Comparison of ENCODE assay signal across 8 cellular contexts in the genomic region with DNA sequence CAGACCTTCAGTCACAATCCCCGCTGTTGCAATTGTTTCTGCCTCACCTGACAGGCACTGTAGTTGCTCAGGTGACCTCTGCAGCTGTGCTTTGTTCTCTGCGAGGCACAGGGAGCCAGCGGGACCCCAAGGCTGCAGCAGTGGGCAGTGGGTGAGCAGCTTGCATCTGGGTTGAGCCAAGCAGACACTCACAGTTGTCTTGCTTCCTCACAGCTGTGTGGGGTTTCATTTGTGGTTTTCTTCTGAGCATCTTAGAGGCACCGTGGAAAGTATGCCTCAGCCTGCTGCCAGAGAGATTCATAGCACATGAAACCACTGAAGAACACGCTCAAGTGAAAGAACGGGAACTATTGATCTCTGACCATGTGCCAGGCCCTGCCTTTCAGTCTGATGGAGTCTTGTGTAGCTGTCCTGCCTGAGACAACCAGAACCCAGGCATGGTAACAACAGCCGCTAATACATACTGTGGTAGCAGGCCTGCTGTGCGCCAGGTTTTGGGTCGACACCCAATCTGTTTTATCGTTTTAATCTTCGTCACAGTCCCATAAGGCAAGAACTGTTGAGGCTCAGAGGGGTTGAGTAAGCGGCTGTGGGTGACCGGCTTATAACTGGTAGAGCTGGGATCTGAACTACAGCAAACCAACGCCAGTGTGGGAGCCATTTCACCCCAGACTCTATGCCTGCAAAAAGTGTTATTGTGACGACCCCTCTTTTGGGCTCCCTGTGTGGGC. TPM values are rescaled to one million over a fixed set of nuclear protein-coding genes. Genes with fewer than 3 reads are reported as not detected.
DNase-seq lines count a peak whose midpoint lies in the region; FAIRE-seq and TF ChIP-seq lines count a peak whose summit lies in the region.

No MANE protein-coding gene starts in this region.

- H3K9me3 ChIP-seq in GM23248 (ENCODE audit: low read depth) = no peaks in the 10 kb centered on the region
- no peaks in the 10 kb centered on the region for H3K9me3 ChIP-seq in hepatocyte (ENCODE audit: low read depth)

- H3K36me3 ChIP-seq in GM23248 (ENCODE audit: low read depth) (no peaks in the 10 kb centered on the region), hepatocyte (replicated peaks; ENCODE audit: insufficient read depth, low read depth) (no peaks in the 10 kb centered on the region)

- H3K27me3 ChIP-seq in GM23248 (replicated peaks; ENCODE audit: insufficient read depth) (no peaks in the 10 kb centered on the region), hepatocyte (no peaks in the 10 kb centered on the region)

- WGBS in GM23248 (ENCODE audit: low coverage in 1 of 2, low lambda C conversion rate in 2 of 2, missing lambda C conversion rate in 2 of 2), 2 experiments = 45 to 47% methylated on average over 15 of the region's 15 CpGs
- 86% methylated on average over 15 of the region's 15 CpGs for whole genome bisulfite sequencing in hepatocyte (ENCODE audit: low lambda C conversion rate, missing lambda C conversion rate)

- peaks cover 8% of the 10 kb centered on the region; the same call in 1 of the 2 replicates for H3F3A ChIP-seq in GM23248 (ENCODE audit: insufficient read depth)

- H3K9me2 ChIP-seq in GM23248 (ENCODE audit: insufficient read depth) (no peaks in the 10 kb centered on the region), hepatocyte (replicated peaks; ENCODE audit: insufficient read depth) (no peaks in the 10 kb centered on the region)

- H3K9ac ChIP-seq in GM23248 = peak overlapping the region; percentile 75

- no peaks in the 10 kb centered on the region for H4K20me1 ChIP-seq in GM23248 (ENCODE audit: insufficient read depth)
- H4K20me1 ChIP-seq in hepatocyte (ENCODE audit: insufficient read depth, poor library complexity, severe bottlenecking) = no peaks in the 10 kb centered on the region

- no peak for FAIRE-seq in RCC 7860 (lab: Jason Lieb, UNC)

- peaks cover 9% of the 10 kb centered on the region for H3K4me1 ChIP-seq in GM23248 (ENCODE audit: insufficient read depth)
- peaks cover 7% of the 10 kb centered on the region for H3K4me1 ChIP-seq in hepatocyte (ENCODE audit: insufficient read depth)

- H3K4me2 ChIP-seq in GM23248 (ENCODE audit: unreplicated experiment) = peak overlapping the region; percentile 59
- peak overlapping the region; percentile 72 for H3K4me2 ChIP-seq in hepatocyte

- peak overlapping the region; percentile 84 for H2AFZ ChIP-seq in GM23248
- H2AFZ ChIP-seq in hepatocyte = peak overlapping the region; percentile 75

- H3K4me3 ChIP-seq in GM23248 (peak overlapping the region; percentile 62), hepatocyte (no peak overlapping the region)

- in situ Hi-C loops in GM23248 (cut with MboI) = no loop called here

- no peaks in the 10 kb centered on the region for H3K79me2 ChIP-seq in GM23248 (ENCODE audit: insufficient read depth)
- H3K79me2 ChIP-seq in hepatocyte = no peaks in the 10 kb centered on the region

- H3K27ac ChIP-seq in GM23248 (peak overlapping the region; percentile 28), hepatocyte (peak overlapping the region; percentile 75)

- no peak for TF ChIP-seq CTCF in hepatocyte (IDR thresholded peaks at IDR 0.05; ENCODE audit: poor library complexity)

- peak; percentile 20 for DNase-seq in EH (ENCODE audit: low read depth)
- DNase-seq in GM23248 = peak; percentile 72
- DNase-seq in NOMO-1 treated with dmso at 0.1 percent for 144 hours (lab: John Stamatoyannopoulos, UW; ENCODE audit: unreplicated experiment) = peak; percentile 92
- DNase-seq in activated effector memory CD4-positive, alpha-beta T cell treated with anti-CD3 and anti-CD28 coated beads, Interleukin-2, amount 50 U/mL, for 16 hours = peak; percentile 89
- no peak for DNase-seq in hepatocyte (ENCODE audit: low spot score)
- DNase-seq in stimulated activated CD4-positive, alpha-beta T cell treated with anti-CD3 and anti-CD28 coated beads, Interleukin-1b, Interleukin-23, amount 100 ng/mL, for 4 hours (ENCODE audit: low read depth in 2 of 2) = peak; percentile 40 to 64
- no peak for DNase-seq in RCC 7860 (ENCODE audit: low spot score)
- no peak for DNase-seq in dedifferentiated amniotic fluid mesenchymal stem cell (ENCODE audit: extremely low spot score)

RNA-seq across cellular contexts. Expression of a gene that starts 33.4 kb away (rescaled TPM):
- total RNA-seq in GM23248 (2014; rRNA removed; shearing (Covaris generic)) = not detected in 2 replicates
- polyA plus RNA-seq in GM23248 (2016; fragmentation: Nextera tagmentation; extraction: Ambion mirVana) = 0.08 TPM in 1 of 2 replicates, not detected in the other
- 0.07 TPM in 1 of 2 replicates, not detected in the other for total RNA-seq in hepatocyte
- polyA plus RNA-seq in hepatocyte = not detected in 2 replicates

RNA-seq across cellular contexts. Expression of a gene that starts 58.5 kb away (rescaled TPM):
- 115 and 198 TPM in 2 replicates for total RNA-seq in GM23248 (2014; rRNA removed; shearing (Covaris generic))
- polyA plus RNA-seq in GM23248 (2016; fragmentation: Nextera tagmentation; extraction: Ambion mirVana) (233 and 234 TPM in 2 replicates), hepatocyte (212 and 222 TPM in 2 replicates)
- 176 and 188 TPM in 2 replicates for total RNA-seq in hepatocyte

Comparison
In these comparisons a context has a peak if more than half of its experiments do, and no peak if none do; other contexts are left out.
1. DNase-seq: peak in EH (single experiment), GM23248 (single experiment), NOMO-1 treated with dmso at 0.1 percent for 144 hours (single experiment), activated effector memory CD4-positive, alpha-beta T cell treated with anti-CD3 and anti-CD28 coated beads, Interleukin-2, amount 50 U/mL, for 16 hours (single experiment) and stimulated activated CD4-positive, alpha-beta T cell treated with anti-CD3 and anti-CD28 coated beads, Interleukin-1b, Interleukin-23, amount 100 ng/mL, for 4 hours (2 of 2); none in hepatocyte (single experiment), RCC 7860 (single experiment) and dedifferentiated amniotic fluid mesenchymal stem cell (single experiment).